In genomic region chr10:6170638-6171037, GRCh38 we compare ENCODE assay signal across 16 cellular contexts. TPM values are rescaled to one million over a fixed set of nuclear protein-coding genes. Genes with fewer than 3 reads are reported as not detected.
DNase-seq lines count a peak whose midpoint lies in the region; ATAC-seq, FAIRE-seq and TF ChIP-seq lines count a peak whose summit lies in the region.
"Had no signal": no experiment of that assay in that cellular context is flagged by ENCODE, and none has a peak within 500 bp of the region (broad histone marks: within the 10 kb centered on the region; RNA-seq: fewer than 3 reads in every experiment).

No MANE protein-coding gene starts in this region.

- no peak for DNase-seq in activated CD8-positive, alpha-beta T cell treated with anti-CD3 and anti-CD28 coated beads for 36 hours
- DNase-seq in activated CD8-positive, alpha-beta T cell treated with anti-CD3 and anti-CD28 coated beads, Interleukin-2, amount 10 ng/mL, durations not matched to agents 7 days and 5 days = no peak
- DNase-seq in HFFc6 (no peak), pancreas (no peak), foreskin melanocyte (no peak), HCEC 1CT (no peak)
- DNase-seq: activated gamma-delta T cell treated with Interleukin-2 at 50 U/mL for 16 hours, MG63, NCI-H2029 treated with DMSO at 0.1 percent for 48 hours, NCI-H748 treated with DMSO at 0.1 percent for 48 hours had no signal

- WGBS in pancreas, 2 donors = 42 to 63% methylated on average over 2 of the region's 2 CpGs

- H3K27ac Mint-ChIP-seq in activated CD8-positive, alpha-beta T cell treated with anti-CD3 and anti-CD28 coated beads for 36 hours = peak overlapping the region; percentile 18
- H3K27ac Mint-ChIP-seq in activated CD8-positive, alpha-beta T cell treated with anti-CD3 and anti-CD28 coated beads, Interleukin-2, amount 10 ng/mL, durations not matched to agents 7 days and 5 days = no peak overlapping the region
- H3K27ac Mint-ChIP-seq in HFFc6 = peak overlapping the region; percentile 58
- H3K27ac Mint-ChIP-seq in dendritic cell treated with granulocyte-macrophage colony-stimulating factor and Interleukin-4, amounts not matched to agents 40 ng/mL and 50 ng/mL, for 4 days = peak overlapping the region; percentile 86

- no peak for TF ChIP-seq CTCF in activated CD8-positive, alpha-beta T cell treated with anti-CD3 and anti-CD28 coated beads for 36 hours (IDR thresholded peaks at IDR 0.05)
- TF ChIP-seq CTCF in HFFc6 (IDR thresholded peaks at IDR 0.05) (no peak), pancreas (IDR thresholded peaks at IDR 0.05) (no peak)

- intact Hi-C loops in activated CD8-positive, alpha-beta T cell treated with anti-CD3 and anti-CD28 coated beads for 36 hours (cut with micrococcal nuclease) = no loop called here
- intact Hi-C loops in dendritic cell treated with granulocyte-macrophage colony-stimulating factor and Interleukin-4, amounts not matched to agents 40 ng/mL and 50 ng/mL, for 4 days (cut with micrococcal nuclease) = no loop called here
- intact Hi-C loops in pancreas (cut with DNase I) = no loop called here

- ATAC-seq in activated CD8-positive, alpha-beta T cell treated with anti-CD3 and anti-CD28 coated beads for 36 hours = no peak
- ATAC-seq in activated CD8-positive, alpha-beta T cell treated with anti-CD3 and anti-CD28 coated beads, Interleukin-2, amount 10 ng/mL, durations not matched to agents 7 days and 5 days = no peak
- peak in 3 of 4 donors; percentile 13 to 37 (median 14) for ATAC-seq in pancreas
- ATAC-seq in HG03095 (IDR thresholded peaks at IDR 0.05; ENCODE audit: unreplicated experiment) = no peak

- H3K4me3 Mint-ChIP-seq in activated CD8-positive, alpha-beta T cell treated with anti-CD3 and anti-CD28 coated beads for 36 hours = no peak overlapping the region
- no peak overlapping the region for H3K4me3 Mint-ChIP-seq in activated CD8-positive, alpha-beta T cell treated with anti-CD3 and anti-CD28 coated beads, Interleukin-2, amount 10 ng/mL, durations not matched to agents 7 days and 5 days
- H3K4me3 Mint-ChIP-seq in HFFc6 = no peak overlapping the region
- no peak overlapping the region for H3K4me3 Mint-ChIP-seq in dendritic cell treated with granulocyte-macrophage colony-stimulating factor and Interleukin-4, amounts not matched to agents 40 ng/mL and 50 ng/mL, for 4 days
- H3K4me3 Mint-ChIP-seq: central memory CD8-positive, alpha-beta T cell had no signal

- no peak for FAIRE-seq in pancreas (lab: Jason Lieb, UNC)
- FAIRE-seq: A204.1 had no signal

- H3K4me1 ChIP-seq in pancreas = peaks cover 0 to 12% (median under 1%) of the 10 kb centered on the region in 3 donors

- H3K9me3 Mint-ChIP-seq in activated CD8-positive, alpha-beta T cell treated with anti-CD3 and anti-CD28 coated beads for 36 hours = no peaks in the 10 kb centered on the region
- no peaks in the 10 kb centered on the region for H3K9me3 Mint-ChIP-seq in activated CD8-positive, alpha-beta T cell treated with anti-CD3 and anti-CD28 coated beads, Interleukin-2, amount 10 ng/mL, durations not matched to agents 7 days and 5 days (ENCODE audit: insufficient read depth)
- no peaks in the 10 kb centered on the region for H3K9me3 Mint-ChIP-seq in HFFc6
- H3K9me3 Mint-ChIP-seq in dendritic cell treated with granulocyte-macrophage colony-stimulating factor and Interleukin-4, amounts not matched to agents 40 ng/mL and 50 ng/mL, for 4 days = no peaks in the 10 kb centered on the region
- H3K9me3 Mint-ChIP-seq: central memory CD8-positive, alpha-beta T cell had no signal

- H3K36me3 Mint-ChIP-seq in activated CD8-positive, alpha-beta T cell treated with anti-CD3 and anti-CD28 coated beads for 36 hours (ENCODE audit: low read depth) = peaks cover 44% of the 10 kb centered on the region
- H3K36me3 Mint-ChIP-seq in activated CD8-positive, alpha-beta T cell treated with anti-CD3 and anti-CD28 coated beads, Interleukin-2, amount 10 ng/mL, durations not matched to agents 7 days and 5 days (ENCODE audit: low read depth) = peaks cover 32% of the 10 kb centered on the region
- peaks cover 9% of the 10 kb centered on the region for H3K36me3 Mint-ChIP-seq in HFFc6 (ENCODE audit: low read depth)
- peaks cover 61% of the 10 kb centered on the region for H3K36me3 Mint-ChIP-seq in dendritic cell treated with granulocyte-macrophage colony-stimulating factor and Interleukin-4, amounts not matched to agents 40 ng/mL and 50 ng/mL, for 4 days (ENCODE audit: low read depth)

- H3K27me3 Mint-ChIP-seq in activated CD8-positive, alpha-beta T cell treated with anti-CD3 and anti-CD28 coated beads for 36 hours = no peaks in the 10 kb centered on the region
- H3K27me3 Mint-ChIP-seq in activated CD8-positive, alpha-beta T cell treated with anti-CD3 and anti-CD28 coated beads, Interleukin-2, amount 10 ng/mL, durations not matched to agents 7 days and 5 days (ENCODE audit: low read depth) = no peaks in the 10 kb centered on the region
- H3K27me3 Mint-ChIP-seq in HFFc6 (ENCODE audit: insufficient read depth) = no peaks in the 10 kb centered on the region; the same call in 1 of the 2 replicates
- H3K27me3 Mint-ChIP-seq in dendritic cell treated with granulocyte-macrophage colony-stimulating factor and Interleukin-4, amounts not matched to agents 40 ng/mL and 50 ng/mL, for 4 days = no peaks in the 10 kb centered on the region
- H3K27me3 Mint-ChIP-seq: central memory CD8-positive, alpha-beta T cell had no signal

- no peaks in the 10 kb centered on the region for H3K9me3 ChIP-seq in pancreas
- H3K9me3 ChIP-seq: MG63, thoracic aorta had no signal

- peaks cover 82% of the 10 kb centered on the region for H3K4me1 Mint-ChIP-seq in activated CD8-positive, alpha-beta T cell treated with anti-CD3 and anti-CD28 coated beads for 36 hours (ENCODE audit: low read depth)
- H3K4me1 Mint-ChIP-seq in activated CD8-positive, alpha-beta T cell treated with anti-CD3 and anti-CD28 coated beads, Interleukin-2, amount 10 ng/mL, durations not matched to agents 7 days and 5 days (ENCODE audit: low read depth) = peaks cover 65% of the 10 kb centered on the region
- H3K4me1 Mint-ChIP-seq in HFFc6 (ENCODE audit: low read depth) = peaks cover 58% of the 10 kb centered on the region
- peaks cover 94% of the 10 kb centered on the region for H3K4me1 Mint-ChIP-seq in dendritic cell treated with granulocyte-macrophage colony-stimulating factor and Interleukin-4, amounts not matched to agents 40 ng/mL and 50 ng/mL, for 4 days (ENCODE audit: low read depth)

- CTCF ChIA-PET in activated CD8-positive, alpha-beta T cell treated with anti-CD3 and anti-CD28 coated beads for 36 hours (lab: Charles Lee) = interaction anchor here (1.2 kb wide), 1 partner anchor 32 kb away, joined by 4 read pairs; the partner anchor contains the start of gene PFKFB3
- CTCF ChIA-PET in activated CD8-positive, alpha-beta T cell treated with anti-CD3 and anti-CD28 coated beads, Interleukin-2, amount 10 ng/mL, durations not matched to agents 7 days and 5 days (lab: Charles Lee) = interaction anchor here (1.3 to 4.5 kb wide), 4 partner anchors 19 to 235 kb away, joined by 3 to 93 read pairs (median 30); partner anchors contain the start of gene PFKFB3

- H3K27me3 ChIP-seq in pancreas = no peaks in the 10 kb centered on the region
- H3K27me3 ChIP-seq: MG63 had no signal

- no peaks in the 10 kb centered on the region for H3K36me3 ChIP-seq in pancreas

- H3K4me3 ChIP-seq in pancreas = no peak overlapping the region
- H3K4me3 ChIP-seq: lung, MG63, thoracic aorta had no signal

- H3K27ac ChIP-seq in pancreas = no peak overlapping the region

- POLR2A ChIA-PET in activated CD8-positive, alpha-beta T cell treated with anti-CD3 and anti-CD28 coated beads for 36 hours (lab: Charles Lee) = no interaction called here
- POLR2A ChIA-PET in activated CD8-positive, alpha-beta T cell treated with anti-CD3 and anti-CD28 coated beads, Interleukin-2, amount 10 ng/mL, durations not matched to agents 7 days and 5 days (lab: Charles Lee) = no interaction called here

RNA-seq across cellular contexts. Expression of gene PFKFB3, which starts 32.1 kb away (rescaled TPM):
- total RNA-seq in activated CD8-positive, alpha-beta T cell treated with anti-CD3 and anti-CD28 coated beads for 36 hours = 100 to 1,000 TPM; 107 to 117 TPM
- 10 to 100 TPM; 93.0 to 97.3 TPM for total RNA-seq in activated CD8-positive, alpha-beta T cell treated with anti-CD3 and anti-CD28 coated beads, Interleukin-2, amount 10 ng/mL, durations not matched to agents 7 days and 5 days
- 10 to 100 TPM; 25.4 to 34.6 (median 28.7) TPM for total RNA-seq in HFFc6 (2021; fragmentation: NEBNext Ultra II Directional; extraction: Animal tissue kit (Norgen Biotek cat#: 25700))
- total RNA-seq in pancreas = 10 to 100 TPM; 10.0 to 28.4 (median 18.2) TPM
- polyA plus RNA-seq in pancreas = 10 to 100 TPM; 10.9 to 11.8 TPM

Comparison
In these comparisons a context has a peak if more than half of its experiments do, and no peak if none do; other contexts are left out.
1. ATAC-seq: peak in pancreas (3 of 4); none in activated CD8-positive, alpha-beta T cell treated with anti-CD3 and anti-CD28 coated beads for 36 hours (single experiment), activated CD8-positive, alpha-beta T cell treated with anti-CD3 and anti-CD28 coated beads, Interleukin-2, amount 10 ng/mL, durations not matched to agents 7 days and 5 days (single experiment) and HG03095 (single experiment).